1 cellular context compared by ENCODE assay signal in genomic region chr22:19065298-19065859, GRCh38.
A peak's percentile ranks its signal among the peaks of the same experiment; 100 is the strongest.
TF ChIP-seq lines count a peak whose summit lies in the region.

No MANE protein-coding gene starts in this region.

TF ChIP-seq in K562, 482 proteins besides CTCF, POLR2A, EP300 and RAD21 (continued from another document):
- TF ChIP-seq CEBPZ (IDR thresholded peaks at IDR 0.05; ENCODE audit: borderline replicate concordance, low read depth, low read length) (no peak), HMGN3 (IDR thresholded peaks at IDR 0.05; ENCODE audit: borderline replicate concordance, extremely low read depth, insufficient read length, low read depth, low read length) (no peak)
- TF ChIP-seq, protein P1, sequence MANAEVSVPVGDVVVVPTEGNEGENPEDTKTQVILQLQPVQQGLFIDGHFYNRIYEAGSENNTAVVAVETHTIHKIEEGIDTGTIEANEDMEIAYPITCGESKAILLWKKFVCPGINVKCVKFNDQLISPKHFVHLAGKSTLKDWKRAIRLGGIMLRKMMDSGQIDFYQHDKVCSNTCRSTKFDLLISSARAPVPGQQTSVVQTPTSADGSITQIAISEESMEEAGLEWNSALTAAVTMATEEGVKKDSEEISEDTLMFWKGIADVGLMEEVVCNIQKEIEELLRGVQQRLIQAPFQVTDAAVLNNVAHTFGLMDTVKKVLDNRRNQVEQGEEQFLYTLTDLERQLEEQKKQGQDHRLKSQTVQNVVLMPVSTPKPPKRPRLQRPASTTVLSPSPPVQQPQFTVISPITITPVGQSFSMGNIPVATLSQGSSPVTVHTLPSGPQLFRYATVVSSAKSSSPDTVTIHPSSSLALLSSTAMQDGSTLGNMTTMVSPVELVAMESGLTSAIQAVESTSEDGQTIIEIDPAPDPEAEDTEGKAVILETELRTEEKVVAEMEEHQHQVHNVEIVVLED (CRISPR knock-in tag; IDR thresholded peaks at IDR 0.05), result 0 out of 2 replicates have a peak, but pooled peaks have one; percentile 12
TF ChIP-seq in K562: peak in this region for 9.
